Comparison of ENCODE assay signal across 31 cellular contexts in genomic region chr1:48333316-48333715, GRCh38.
"Had no signal": no experiment of that assay in that cellular context is flagged by ENCODE, and none has a peak within 500 bp of the region (broad histone marks: within the 10 kb centered on the region; RNA-seq: fewer than 3 reads in every experiment).

No MANE protein-coding gene starts in this region.

- H3K36me3 ChIP-seq: cardiac muscle cell, colonic mucosa had no signal

- DNase-seq: activated CD4-positive, alpha-beta memory T cell treated with anti-CD3 and anti-CD28 coated beads, Interleukin-2, amount 10 ng/mL, durations not matched to agents 7 days and 5 days; activated CD4-positive, alpha-beta T cell treated with anti-CD3 and anti-CD28 coated beads for 1 hour; activated CD4-positive, alpha-beta T cell treated with anti-CD3 and anti-CD28 coated beads for 4 hours; activated CD4-positive, alpha-beta T cell treated with anti-CD3 and anti-CD28 coated beads, Interleukin-2, amount 10 ng/mL, durations not matched to agents 7 days and 5 days; activated CD4-positive, alpha-beta T cell treated with anti-CD3 and anti-CD28 coated beads, Interleukin-2, amount 50 U/mL, for 4 hours; activated CD8-positive, alpha-beta memory T cell treated with anti-CD3 and anti-CD28 coated beads, Interleukin-2, amount 50 U/mL, for 48 hours; activated effector memory CD4-positive, alpha-beta T cell treated with Interleukin-2 at 50 U/mL for 16 hours; activated gamma-delta T cell treated with Interleukin-2 at 50 U/mL for 16 hours; activated naive CD4-positive, alpha-beta T cell treated with anti-CD3 and anti-CD28 coated beads, Interleukin-2, amount 50 U/mL, for 16 hours; activated naive CD4-positive, alpha-beta T cell treated with Interleukin-2 at 50 U/mL for 16 hours; activated T-cell treated with anti-CD3 and anti-CD28 coated beads for 4 hours; activated T-cell treated with anti-CD3 and anti-CD28 coated beads, Interleukin-2, amount 50 U/mL, for 24 hours; activated T-cell treated with anti-CD3 and anti-CD28 coated beads, Interleukin-2, amount 50 U/mL, for 72 hours; amygdala; aorta; body of pancreas; central memory CD4-positive, alpha-beta T cell; cerebellar nuclear complex; colonic mucosa; effector memory CD4-positive, alpha-beta T cell; endodermal cell; erythroblast; gastrocnemius medialis; glutamatergic neuron; heart left ventricle; T-helper 1 cell; T-helper 17 cell had no signal

- ATAC-seq: activated T-cell treated with anti-CD3 and anti-CD28 coated beads, Interleukin-2, amount 50 U/mL, for 72 hours; body of pancreas; gastrocnemius medialis; heart left ventricle; T-helper 17 cell; WTC11 had no signal

- H3K27me3 ChIP-seq: body of pancreas, cardiac muscle cell, colonic mucosa, esophagus muscularis mucosa, gastrocnemius medialis, heart left ventricle had no signal

- H3K4me3 ChIP-seq: body of pancreas, cardiac muscle cell, colonic mucosa, esophagus muscularis mucosa, gastrocnemius medialis, heart left ventricle had no signal

- H3K4me1 ChIP-seq: body of pancreas, colonic mucosa, esophagus muscularis mucosa, gastrocnemius medialis had no signal

- H3K27ac ChIP-seq: body of pancreas, cardiac muscle cell, colonic mucosa, esophagus muscularis mucosa, gastrocnemius medialis, heart left ventricle, VCaP had no signal

- H3K9me3 ChIP-seq: colonic mucosa had no signal
